Comparison of ENCODE assay signal across 1 cellular context in the genomic region with DNA sequence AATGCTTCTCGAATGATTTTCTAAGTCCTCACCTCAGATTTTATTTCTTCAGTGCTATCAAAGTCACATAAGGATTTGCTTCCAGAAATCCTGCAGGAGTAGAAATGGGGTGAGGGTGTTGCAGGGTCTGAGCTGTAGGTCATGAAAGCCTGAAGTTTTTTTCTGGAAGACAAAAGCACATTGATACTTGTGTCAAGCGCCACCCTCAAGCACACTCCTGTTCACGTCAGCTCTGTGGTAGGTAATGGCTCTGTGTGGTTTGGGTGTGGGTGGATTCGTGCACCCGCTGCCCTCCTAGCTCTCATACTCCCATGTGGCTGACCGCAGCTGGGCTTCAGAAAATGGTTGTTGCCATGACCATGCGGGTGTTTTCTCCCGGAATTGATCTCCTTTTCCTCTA.
TF ChIP-seq lines count a peak whose summit lies in the region.

No MANE protein-coding gene starts in this region.

TF ChIP-seq in endothelial cell of umbilical vein, 7 proteins besides CTCF, POLR2A, EP300 and RAD21 (continued from another document):
- no peak for TF ChIP-seq MAX (IDR thresholded peaks at IDR 0.05; ENCODE audit: insufficient read depth, insufficient read length)
- no peak for TF ChIP-seq MYC (IDR thresholded peaks at IDR 0.05; ENCODE audit: low read depth, low read length)
- no peak for TF ChIP-seq POLR2AphosphoS5 (IDR thresholded peaks at IDR 0.05; ENCODE audit: insufficient read depth, low read depth, low read length)
- no peak for TF ChIP-seq EZH2 (IDR thresholded peaks at IDR 0.05; ENCODE audit: borderline replicate concordance, low read depth, low read length, severe bottlenecking)
TF ChIP-seq in endothelial cell of umbilical vein: peak in this region for 0.
